ENCODE assay signal across 1 cellular context in the genomic region with DNA sequence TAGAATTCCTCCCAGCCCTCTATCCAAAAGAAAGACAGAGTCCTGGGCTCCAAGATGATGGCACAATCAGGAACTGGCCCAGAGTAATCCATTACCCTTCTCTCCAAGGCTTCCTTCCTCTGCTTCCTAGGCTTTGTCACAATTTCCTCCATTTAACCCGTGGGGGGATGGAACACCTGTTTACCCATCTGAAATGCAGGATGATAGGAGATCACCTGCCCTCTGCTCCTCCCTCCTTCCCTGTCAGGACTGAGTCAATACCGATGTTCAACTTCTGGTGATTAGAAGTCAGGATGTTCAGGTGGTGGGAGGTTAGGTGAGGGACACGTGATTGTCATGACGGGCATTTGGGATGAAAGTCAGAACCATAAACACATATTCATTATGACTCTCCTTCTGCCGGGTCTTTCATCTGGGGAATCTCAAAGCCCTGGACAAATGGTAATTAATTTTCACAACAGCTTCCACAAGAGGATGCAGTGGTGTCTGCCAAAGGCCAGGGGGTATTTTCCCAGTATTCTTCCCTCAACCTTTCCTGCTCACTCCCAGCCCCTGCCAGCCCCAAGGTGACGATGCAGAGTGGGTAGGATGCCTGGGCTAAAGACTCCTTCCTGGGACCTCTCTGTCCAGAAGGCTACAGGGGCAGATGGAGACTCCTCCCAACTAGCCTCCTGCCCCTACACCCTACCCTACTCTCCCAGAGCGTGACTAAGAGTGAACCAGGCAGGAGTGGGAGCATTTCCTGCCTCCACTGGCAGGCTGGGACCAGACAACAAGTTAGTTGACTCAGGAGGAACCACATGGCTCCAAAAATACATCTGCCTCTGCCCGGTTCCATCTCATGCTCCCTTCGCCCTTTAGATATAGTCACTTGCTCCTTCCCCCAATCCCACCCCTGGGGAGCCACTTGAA.
TF ChIP-seq lines count a peak whose summit lies in the region.

No MANE protein-coding gene starts in this region.

TF ChIP-seq in H1, 55 proteins besides CTCF, POLR2A, EP300 and RAD21:
- TF ChIP-seq SIN3A (conservative IDR thresholded peaks at IDR 0.05 in 1 of 2, IDR thresholded peaks at IDR 0.05 in 1 of 2; ENCODE audit: low read depth in 1 of 2, low read length in 2 of 2) (no peak), SRF (IDR thresholded peaks at IDR 0.05; ENCODE audit: low read depth, low read length) (no peak), SIX5 (IDR thresholded peaks at IDR 0.05; ENCODE audit: low read depth, low read length) (no peak)
